14 cellular contexts compared by ENCODE assay signal in the genomic region with DNA sequence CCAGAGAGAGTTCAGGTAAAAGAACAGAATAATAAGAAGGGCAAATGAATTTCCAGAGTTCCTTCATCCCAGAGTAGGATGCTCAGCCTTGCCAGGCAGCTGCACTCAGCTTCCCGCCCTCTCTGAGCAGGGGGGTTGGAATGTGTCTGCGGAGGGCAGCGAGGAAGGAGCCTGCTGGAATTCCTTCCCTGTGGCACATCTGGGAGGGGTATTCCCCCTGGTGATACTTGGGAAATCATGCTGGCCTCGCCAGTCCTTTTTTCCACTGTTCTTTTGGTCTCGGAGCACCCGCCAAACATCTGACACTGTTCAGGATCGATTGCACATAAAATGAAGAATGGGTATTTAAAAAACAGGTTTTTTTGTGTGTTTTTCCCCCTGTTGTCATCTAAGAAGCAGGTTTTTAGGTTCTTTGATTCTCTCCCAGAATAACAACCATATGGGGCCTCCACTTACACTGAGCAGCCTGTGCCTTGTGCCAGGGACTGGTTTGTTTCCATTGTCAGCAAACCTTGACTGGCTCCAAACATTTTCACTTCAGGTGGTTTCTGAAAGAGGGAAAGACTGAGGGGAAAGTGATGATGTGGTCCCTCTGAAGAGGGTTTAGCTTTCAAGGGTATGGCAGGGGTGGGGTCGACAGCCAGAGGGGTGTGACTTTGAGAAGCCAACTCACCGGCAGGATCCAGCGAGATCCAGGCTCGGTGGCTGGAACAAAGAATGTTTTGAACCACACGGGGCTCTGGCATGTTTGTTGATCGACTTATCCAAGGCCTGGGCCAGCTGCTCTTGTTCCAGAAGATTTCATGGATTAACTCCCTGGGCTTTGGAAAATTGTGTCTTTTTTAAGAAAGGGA.
A peak's percentile ranks its signal among the peaks of the same experiment; 100 is the strongest.
DNase-seq lines count a peak whose midpoint lies in the region; ATAC-seq, FAIRE-seq and TF ChIP-seq lines count a peak whose summit lies in the region.
"Had no signal": no experiment of that assay in that cellular context is flagged by ENCODE, and none has a peak within 500 bp of the region (broad histone marks: within the 10 kb centered on the region; RNA-seq: fewer than 3 reads in every experiment).

No MANE protein-coding gene starts in this region.

- no peak overlapping the region for H3K4me3 ChIP-seq in heart right ventricle
- no peak overlapping the region for H3K4me3 ChIP-seq in mesodermal cell (ENCODE audit: extremely low read depth, insufficient read depth, low read length, poor library complexity, severe bottlenecking)
- no peak overlapping the region for H3K4me3 ChIP-seq in uterus
- H3K4me3 ChIP-seq: A549, mucosa of descending colon had no signal

- H3K9me3 ChIP-seq in heart right ventricle = no peaks in the 10 kb centered on the region
- H3K9me3 ChIP-seq in mesodermal cell (ENCODE audit: control insufficient read depth, low read length) = no peaks in the 10 kb centered on the region
- H3K9me3 ChIP-seq in uterus = no peaks in the 10 kb centered on the region
- H3K9me3 ChIP-seq: A549, mucosa of descending colon had no signal

- TF ChIP-seq CTCF in heart right ventricle (IDR thresholded peaks at IDR 0.05) (no peak), uterus (IDR thresholded peaks at IDR 0.05) (no peak)

- H3K27me3 ChIP-seq in heart right ventricle = no peaks in the 10 kb centered on the region
- H3K27me3 ChIP-seq in uterus = no peaks in the 10 kb centered on the region

- 65 to 73% methylated on average over 13 of the region's 13 CpGs for WGBS in heart right ventricle, 2 donors
- WGBS in mesodermal cell (ENCODE audit: insufficient coverage in 2 of 2), 2 experiments = 59 to 65% methylated on average over 8 to 10 of the region's 13 CpGs

- no peak for ATAC-seq in heart right ventricle
- ATAC-seq: A549; activated CD4-positive, alpha-beta T cell treated with anti-CD3 and anti-CD28 coated beads for 36 hours; Panc1 had no signal

- H3K36me3 ChIP-seq in heart right ventricle (no peaks in the 10 kb centered on the region), mesodermal cell (ENCODE audit: control insufficient read depth, insufficient read depth, low read length) (no peaks in the 10 kb centered on the region), uterus (no peaks in the 10 kb centered on the region)

- H3K4me1 ChIP-seq in heart right ventricle = peaks cover 16 to 86% (median 60%) of the 10 kb centered on the region in 9 donors
- H3K4me1 ChIP-seq in mesodermal cell (ENCODE audit: control insufficient read depth, insufficient read depth, low read length, poor library complexity, severe bottlenecking) = peaks cover 36% of the 10 kb centered on the region
- H3K4me1 ChIP-seq in uterus = peaks cover 21 to 25% of the 10 kb centered on the region in 2 donors
- H3K4me1 ChIP-seq: A549 had no signal

- intact Hi-C loops in cardiac septum (cut with DNase I) = no loop called here
- intact Hi-C loops in heart right ventricle (cut with DNase I) = no loop called here
- intact Hi-C loops in uterus (cut with DNase I; ENCODE audit: low total_unique reads) = no loop called here

- peak; percentile 74 for DNase-seq in cardiac septum (ENCODE audit: low spot score)
- DNase-seq in heart right ventricle = no peak
- DNase-seq in cerebellar cortex (ENCODE audit: low spot score) = peak; percentile 78
- DNase-seq in uterus = no peak
- no peak for DNase-seq in NOMO-1 treated with dmso at 0.1 percent for 144 hours (lab: John Stamatoyannopoulos, UW; ENCODE audit: unreplicated experiment)
- no peak for DNase-seq in GM12891 (ENCODE audit: insufficient read length, low spot score)
- no peak for DNase-seq in NCI-H526 treated with DMSO at 0.1 percent for 48 hours (lab: John Stamatoyannopoulos, UW)
- DNase-seq: activated CD4-positive, alpha-beta T cell treated with anti-CD3 and anti-CD28 coated beads for 36 hours; activated naive CD8-positive, alpha-beta T cell treated with anti-CD3 and anti-CD28 coated beads, Interleukin-2, amount 10 ng/mL, durations not matched to agents 7 days and 5 days; stimulated activated CD4-positive, alpha-beta T cell treated with anti-CD3 and anti-CD28 coated beads, Interleukin-4, amount 100 ng/mL, for 24 hours had no signal

- no peak for FAIRE-seq in GM12891 (lab: Jason Lieb, UNC)
- FAIRE-seq: A549 had no signal

- H3K27ac ChIP-seq in heart right ventricle (peak overlapping the region in 5 of 10 donors; percentile 17 to 62 (median 41)), mesodermal cell (ENCODE audit: low read depth, low read length, severe bottlenecking) (peak overlapping the region; percentile 54), uterus (peak overlapping the region; percentile 62 to 68)
- H3K27ac ChIP-seq: A549 had no signal

- no peak for TF ChIP-seq POLR2A in uterus (IDR thresholded peaks at IDR 0.05)
- TF ChIP-seq POLR2A in GM12891 (IDR thresholded peaks at IDR 0.05; ENCODE audit: low read depth, low read length) = no peak

TF ChIP-seq in GM12891, 5 proteins besides CTCF, POLR2A, EP300 and RAD21:
- TF ChIP-seq TAF1 (IDR thresholded peaks at IDR 0.05; ENCODE audit: low read depth, low read length) (no peak), SPI1 (IDR thresholded peaks at IDR 0.05; ENCODE audit: low read depth, low read length) (no peak), POLR2AphosphoS5 (IDR thresholded peaks at IDR 0.05; ENCODE audit: low read depth, low read length) (no peak)

Comparison
In these comparisons a context has a peak if more than half of its experiments do, and no peak if none do; other contexts are left out.
1. DNase-seq: peak in cardiac septum (single experiment) and cerebellar cortex (single experiment); none in heart right ventricle (0 of 2), uterus (0 of 2), NOMO-1 treated with dmso at 0.1 percent for 144 hours (single experiment), GM12891 (single experiment) and NCI-H526 treated with DMSO at 0.1 percent for 48 hours (single experiment).